ENCODE assay signal across 26 cellular contexts in genomic region chr2:3768960-3769765, GRCh38.
"Had no signal": no experiment of that assay in that cellular context is flagged by ENCODE, and none has a peak within 500 bp of the region (broad histone marks: within the 10 kb centered on the region; RNA-seq: fewer than 3 reads in every experiment).

No MANE protein-coding gene starts in this region.

- H3K27ac Mint-ChIP-seq: naive thymus-derived CD8-positive, alpha-beta T cell; progenitor cell of endocrine pancreas; stimulated activated naive CD8-positive, alpha-beta T cell treated with anti-CD3 and anti-CD28 coated beads, Interleukin-15, amount 100 ng/mL, for 72 hours had no signal

- H3K4me3 Mint-ChIP-seq: naive thymus-derived CD8-positive, alpha-beta T cell; stimulated activated naive CD8-positive, alpha-beta T cell treated with anti-CD3 and anti-CD28 coated beads, Interleukin-15, amount 100 ng/mL, for 72 hours had no signal

- ATAC-seq: esophagus mucosa; gastrocnemius medialis; heart left ventricle; left colon; left ventricle myocardium superior; lower lobe of right lung; naive thymus-derived CD8-positive, alpha-beta T cell; sciatic nerve; stimulated activated naive CD8-positive, alpha-beta T cell treated with anti-CD3 and anti-CD28 coated beads, Interleukin-15, amount 100 ng/mL, for 72 hours; upper lobe of right lung had no signal

- H3K9me3 Mint-ChIP-seq: naive thymus-derived CD8-positive, alpha-beta T cell; stimulated activated naive CD8-positive, alpha-beta T cell treated with anti-CD3 and anti-CD28 coated beads, Interleukin-15, amount 100 ng/mL, for 72 hours had no signal

- DNase-seq: cortex of kidney; effector CD4-positive, alpha-beta T cell; foreskin fibroblast; gastrocnemius medialis; heart left ventricle; left colon; left ventricle myocardium superior; lower lobe of right lung; naive thymus-derived CD8-positive, alpha-beta T cell; stimulated activated CD4-positive, alpha-beta T cell treated with anti-CD3 and anti-CD28 coated beads, Interleukin-12 subunit alpha, Interleukin-12 subunit beta, amount 100 ng/mL, for 4 hours; stimulated activated CD4-positive, alpha-beta T cell treated with anti-CD3 and anti-CD28 coated beads, Interleukin-1b, Interleukin-23, amount 100 ng/mL, for 48 hours; stimulated activated CD4-positive, alpha-beta T cell treated with anti-CD3 and anti-CD28 coated beads, Interleukin-4, amount 100 ng/mL, for 1 hour; stimulated activated CD8-positive, alpha-beta memory T cell treated with anti-CD3 and anti-CD28 coated beads, Interleukin-4, amount 100 ng/mL, for 48 hours; stimulated activated naive CD4-positive, alpha-beta T cell; stimulated activated naive CD8-positive, alpha-beta T cell treated with anti-CD3 and anti-CD28 coated beads, Interleukin-15, amount 100 ng/mL, for 72 hours; transverse colon; upper lobe of right lung; uterus had no signal

- H3K27me3 ChIP-seq: gastrocnemius medialis, hepatocyte, suprapubic skin, transverse colon, uterus had no signal

- H3K36me3 ChIP-seq: gastrocnemius medialis, heart left ventricle, lower lobe of right lung, suprapubic skin, transverse colon, upper lobe of right lung, uterus had no signal

- H3K27ac ChIP-seq: epithelial cell of prostate, gastrocnemius medialis, heart left ventricle, hepatocyte, lower lobe of right lung, parathyroid adenoma, suprapubic skin, transverse colon, upper lobe of right lung, uterus had no signal

- H3K4me1 ChIP-seq: gastrocnemius medialis, heart left ventricle, lower lobe of right lung, parathyroid adenoma, suprapubic skin, transverse colon, upper lobe of right lung, uterus had no signal

- H2AFZ ChIP-seq: hepatocyte, parathyroid adenoma had no signal

- H3K79me2 ChIP-seq: hepatocyte, parathyroid adenoma had no signal

- H3K36me3 Mint-ChIP-seq: naive thymus-derived CD8-positive, alpha-beta T cell had no signal

- H3K4me1 Mint-ChIP-seq: naive thymus-derived CD8-positive, alpha-beta T cell; stimulated activated naive CD8-positive, alpha-beta T cell treated with anti-CD3 and anti-CD28 coated beads, Interleukin-15, amount 100 ng/mL, for 72 hours had no signal

- H3K9ac ChIP-seq: parathyroid adenoma had no signal

- H3K4me3 ChIP-seq: gastrocnemius medialis, heart left ventricle, hepatocyte, lower lobe of right lung, smooth muscle cell, suprapubic skin, transverse colon, upper lobe of right lung, uterus had no signal

- H3K9me3 ChIP-seq: gastrocnemius medialis, heart left ventricle, lower lobe of right lung, suprapubic skin, transverse colon, upper lobe of right lung, uterus had no signal

- H3K4me2 ChIP-seq: hepatocyte, smooth muscle cell had no signal
